ENCODE assay signal across 31 cellular contexts in the genomic region with DNA sequence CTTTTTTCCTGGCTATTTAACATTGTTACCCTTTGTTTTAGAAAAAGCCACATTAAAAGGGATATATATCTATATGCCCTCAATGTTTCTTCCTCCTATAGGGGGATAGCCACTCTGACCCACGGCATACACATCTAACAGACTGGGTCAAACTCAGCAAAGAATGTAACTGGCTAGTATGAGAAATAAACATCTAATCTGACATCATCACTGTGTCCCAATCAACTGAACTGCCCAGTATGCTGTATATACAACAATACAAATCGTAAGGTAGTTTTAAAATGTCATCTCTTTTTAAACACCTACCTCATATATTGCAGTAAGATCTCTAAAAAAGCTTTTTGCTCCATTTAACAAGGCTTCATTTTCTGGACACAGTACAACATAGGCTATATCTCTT.
"Had no signal": no experiment of that assay in that cellular context is flagged by ENCODE, and none has a peak within 500 bp of the region (broad histone marks: within the 10 kb centered on the region; RNA-seq: fewer than 3 reads in every experiment).

No MANE protein-coding gene starts in this region.

- H3K4me1 Mint-ChIP-seq: activated CD4-positive, alpha-beta T cell treated with anti-CD3 and anti-CD28 coated beads, Interleukin-2, amount 10 ng/mL, durations not matched to agents 24 days and 14 days; activated CD8-positive, alpha-beta memory T cell treated with anti-CD3 and anti-CD28 coated beads, Interleukin-2, amount 10 ng/mL, durations not matched to agents 7 days and 5 days; activated naive CD4-positive, alpha-beta T cell treated with anti-CD3 and anti-CD28 coated beads, Interleukin-2, amount 10 ng/mL, durations not matched to agents 7 days and 5 days; central memory CD8-positive, alpha-beta T cell; stimulated activated effector memory CD8-positive, alpha-beta T cell treated with anti-CD3 and anti-CD28 coated beads, Interleukin-12 subunit alpha, Interleukin-12 subunit beta, amount 100 ng/mL, for 72 hours; stimulated activated naive CD8-positive, alpha-beta T cell treated with anti-CD3 and anti-CD28 coated beads, Interleukin-15, amount 100 ng/mL, for 72 hours had no signal

- H3K9me3 Mint-ChIP-seq: activated CD4-positive, alpha-beta memory T cell treated with anti-CD3 and anti-CD28 coated beads for 36 hours; activated CD4-positive, alpha-beta T cell treated with anti-CD3 and anti-CD28 coated beads, Interleukin-2, amount 10 ng/mL, durations not matched to agents 24 days and 14 days; activated naive CD4-positive, alpha-beta T cell treated with anti-CD3 and anti-CD28 coated beads, Interleukin-2, amount 10 ng/mL, durations not matched to agents 7 days and 5 days; central memory CD8-positive, alpha-beta T cell; naive thymus-derived CD4-positive, alpha-beta T cell; stimulated activated effector memory CD8-positive, alpha-beta T cell treated with anti-CD3 and anti-CD28 coated beads, Interleukin-12 subunit alpha, Interleukin-12 subunit beta, amount 100 ng/mL, for 72 hours; stimulated activated naive CD8-positive, alpha-beta T cell treated with anti-CD3 and anti-CD28 coated beads, Interleukin-15, amount 100 ng/mL, for 72 hours had no signal

- H3K27me3 Mint-ChIP-seq: activated CD4-positive, alpha-beta memory T cell treated with anti-CD3 and anti-CD28 coated beads for 36 hours; activated CD4-positive, alpha-beta T cell treated with anti-CD3 and anti-CD28 coated beads, Interleukin-2, amount 10 ng/mL, durations not matched to agents 24 days and 14 days; activated CD8-positive, alpha-beta memory T cell treated with anti-CD3 and anti-CD28 coated beads, Interleukin-2, amount 10 ng/mL, durations not matched to agents 7 days and 5 days; activated naive CD4-positive, alpha-beta T cell treated with anti-CD3 and anti-CD28 coated beads, Interleukin-2, amount 10 ng/mL, durations not matched to agents 7 days and 5 days; central memory CD8-positive, alpha-beta T cell; naive thymus-derived CD4-positive, alpha-beta T cell; stimulated activated naive CD8-positive, alpha-beta T cell treated with anti-CD3 and anti-CD28 coated beads, Interleukin-15, amount 100 ng/mL, for 72 hours had no signal

- ATAC-seq: activated CD8-positive, alpha-beta memory T cell treated with anti-CD3 and anti-CD28 coated beads, Interleukin-2, amount 10 ng/mL, durations not matched to agents 7 days and 5 days; gastrocnemius medialis; left cardiac atrium; left ventricle myocardium superior; naive thymus-derived CD4-positive, alpha-beta T cell; pancreas; stimulated activated effector memory CD8-positive, alpha-beta T cell treated with anti-CD3 and anti-CD28 coated beads, Interleukin-12 subunit alpha, Interleukin-12 subunit beta, amount 100 ng/mL, for 72 hours; stimulated activated naive CD8-positive, alpha-beta T cell treated with anti-CD3 and anti-CD28 coated beads, Interleukin-15, amount 100 ng/mL, for 72 hours had no signal

- H3K27me3 ChIP-seq: esophagus squamous epithelium, gastrocnemius medialis, pancreas, sigmoid colon, upper lobe of left lung had no signal

- H3K4me3 Mint-ChIP-seq: activated CD4-positive, alpha-beta memory T cell treated with anti-CD3 and anti-CD28 coated beads for 36 hours; activated CD4-positive, alpha-beta T cell treated with anti-CD3 and anti-CD28 coated beads, Interleukin-2, amount 10 ng/mL, durations not matched to agents 24 days and 14 days; activated CD8-positive, alpha-beta memory T cell treated with anti-CD3 and anti-CD28 coated beads, Interleukin-2, amount 10 ng/mL, durations not matched to agents 7 days and 5 days; activated naive CD4-positive, alpha-beta T cell treated with anti-CD3 and anti-CD28 coated beads, Interleukin-2, amount 10 ng/mL, durations not matched to agents 7 days and 5 days; central memory CD8-positive, alpha-beta T cell; naive thymus-derived CD4-positive, alpha-beta T cell; stimulated activated effector memory CD8-positive, alpha-beta T cell treated with anti-CD3 and anti-CD28 coated beads, Interleukin-12 subunit alpha, Interleukin-12 subunit beta, amount 100 ng/mL, for 72 hours; stimulated activated naive CD8-positive, alpha-beta T cell treated with anti-CD3 and anti-CD28 coated beads, Interleukin-15, amount 100 ng/mL, for 72 hours had no signal

- FAIRE-seq: bronchial epithelial cell, colon, pancreas, small intestine had no signal

- DNase-seq: activated CD4-positive, alpha-beta memory T cell treated with anti-CD3 and anti-CD28 coated beads for 36 hours; activated CD4-positive, alpha-beta T cell treated with anti-CD3 and anti-CD28 coated beads, Interleukin-2, amount 10 ng/mL, durations not matched to agents 24 days and 14 days; activated CD4-positive, CD25-positive, alpha-beta regulatory T cell treated with anti-CD3 and anti-CD28 coated beads, Interleukin-2, amount 50 U/mL, for 72 hours; activated CD8-positive, alpha-beta memory T cell treated with anti-CD3 and anti-CD28 coated beads, Interleukin-2, amount 10 ng/mL, durations not matched to agents 7 days and 5 days; activated gamma-delta T cell; activated naive CD4-positive, alpha-beta T cell treated with anti-CD3 and anti-CD28 coated beads, Interleukin-2, amount 10 ng/mL, durations not matched to agents 7 days and 5 days; dermis blood vessel endothelial cell; effector CD4-positive, alpha-beta T cell; esophagus squamous epithelium; gastrocnemius medialis; glutamatergic neuron; islet precursor cell; left cardiac atrium; left ventricle myocardium superior; midbrain; naive thymus-derived CD4-positive, alpha-beta T cell; nucleus accumbens; pancreas; sigmoid colon; small intestine; stimulated activated CD4-positive, alpha-beta T cell treated with anti-CD3 and anti-CD28 coated beads, Interleukin-4, amount 100 ng/mL, for 24 hours; stimulated activated naive CD8-positive, alpha-beta T cell treated with anti-CD3 and anti-CD28 coated beads, Interleukin-15, amount 100 ng/mL, for 72 hours; substantia nigra; T-helper 9 cell; upper lobe of left lung had no signal

- H3K9me3 ChIP-seq: esophagus squamous epithelium, gastrocnemius medialis, pancreas, prostate gland, sigmoid colon, upper lobe of left lung had no signal

- H3K27ac ChIP-seq: epithelial cell of prostate, esophagus squamous epithelium, gastrocnemius medialis, pancreas, prostate gland, sigmoid colon, upper lobe of left lung had no signal

- H3K4me1 ChIP-seq: esophagus squamous epithelium, gastrocnemius medialis, prostate gland, sigmoid colon, upper lobe of left lung had no signal

- H3K27ac Mint-ChIP-seq: activated CD4-positive, alpha-beta memory T cell treated with anti-CD3 and anti-CD28 coated beads for 36 hours; activated CD4-positive, alpha-beta T cell treated with anti-CD3 and anti-CD28 coated beads, Interleukin-2, amount 10 ng/mL, durations not matched to agents 24 days and 14 days; activated CD8-positive, alpha-beta memory T cell treated with anti-CD3 and anti-CD28 coated beads, Interleukin-2, amount 10 ng/mL, durations not matched to agents 7 days and 5 days; activated naive CD4-positive, alpha-beta T cell treated with anti-CD3 and anti-CD28 coated beads, Interleukin-2, amount 10 ng/mL, durations not matched to agents 7 days and 5 days; stimulated activated effector memory CD8-positive, alpha-beta T cell treated with anti-CD3 and anti-CD28 coated beads, Interleukin-12 subunit alpha, Interleukin-12 subunit beta, amount 100 ng/mL, for 72 hours; stimulated activated naive CD8-positive, alpha-beta T cell treated with anti-CD3 and anti-CD28 coated beads, Interleukin-15, amount 100 ng/mL, for 72 hours had no signal

- H3K4me3 ChIP-seq: esophagus squamous epithelium, gastrocnemius medialis, pancreas, prostate gland, sigmoid colon, upper lobe of left lung had no signal
